Comparison of ENCODE assay signal across 10 cellular contexts in the genomic region with DNA sequence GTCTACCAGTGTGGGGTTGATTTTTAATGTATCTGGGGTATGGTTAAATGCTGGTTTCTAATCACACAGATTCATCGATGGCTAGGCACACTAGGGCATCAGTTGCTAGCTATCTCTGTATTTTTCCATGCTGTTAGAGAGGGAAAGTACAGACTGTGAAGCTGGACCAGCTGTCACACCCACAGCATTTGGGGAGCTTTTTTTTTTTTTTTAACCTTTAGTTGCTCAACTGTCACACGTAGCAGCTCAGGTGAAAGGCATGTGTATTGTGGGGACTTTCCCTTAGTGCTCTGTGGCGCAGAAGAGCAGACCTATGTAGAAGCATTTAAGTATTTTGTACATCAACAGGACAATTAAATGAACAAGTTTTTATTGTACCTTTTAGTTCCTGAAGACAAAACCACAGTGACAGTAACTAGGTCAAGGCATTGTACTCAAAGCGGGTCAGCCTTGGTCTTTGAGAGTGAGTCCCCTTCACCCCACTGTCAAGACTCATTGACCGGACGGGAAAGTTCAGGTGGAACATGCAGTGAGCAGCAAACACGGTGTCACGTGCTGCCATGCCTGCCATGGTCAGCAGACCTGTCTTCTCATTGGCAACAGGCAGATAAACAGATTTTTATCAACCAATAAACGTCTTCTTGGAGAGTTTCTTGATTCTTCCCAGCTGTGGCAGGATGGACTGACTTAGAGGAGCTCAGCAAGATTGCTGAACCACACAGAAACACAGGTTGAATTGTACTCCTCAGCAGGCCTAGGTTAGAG.
A peak's percentile ranks its signal among the peaks of the same experiment; 100 is the strongest.
DNase-seq lines count a peak whose midpoint lies in the region; ATAC-seq and TF ChIP-seq lines count a peak whose summit lies in the region.
"Had no signal": no experiment of that assay in that cellular context is flagged by ENCODE, and none has a peak within 500 bp of the region (broad histone marks: within the 10 kb centered on the region; RNA-seq: fewer than 3 reads in every experiment).

No MANE protein-coding gene starts in this region.

- TF ChIP-seq CTCF in lower leg skin (IDR thresholded peaks at IDR 0.05): no peak

- no peaks in the 10 kb centered on the region for H3K27me3 Mint-ChIP-seq in activated T-cell treated with anti-CD3 and anti-CD28 coated beads, Interleukin-2, amount 50 U/mL, for 24 hours
- H3K27me3 Mint-ChIP-seq in stimulated activated memory B cell treated with anti-CD40 and anti-IgM and Interleukin-4, amounts not matched to agents 10 μg/mL and 1 μg/mL and 100 μg/mL, for 72 hours: no peaks in the 10 kb centered on the region

- H3K36me3 Mint-ChIP-seq in activated T-cell treated with anti-CD3 and anti-CD28 coated beads, Interleukin-2, amount 50 U/mL, for 24 hours (ENCODE audit: low read depth): no peaks in the 10 kb centered on the region
- H3K36me3 Mint-ChIP-seq in stimulated activated memory B cell treated with anti-CD40 and anti-IgM and Interleukin-4, amounts not matched to agents 10 μg/mL and 1 μg/mL and 100 μg/mL, for 72 hours: peaks cover 10% of the 10 kb centered on the region

- no peak overlapping the region for H3K4me3 Mint-ChIP-seq in activated T-cell treated with anti-CD3 and anti-CD28 coated beads, Interleukin-2, amount 50 U/mL, for 24 hours
- H3K4me3 Mint-ChIP-seq in stimulated activated memory B cell treated with anti-CD40 and anti-IgM and Interleukin-4, amounts not matched to agents 10 μg/mL and 1 μg/mL and 100 μg/mL, for 72 hours: peak overlapping the region; percentile 24
- H3K4me3 Mint-ChIP-seq: endodermal cell had no signal

- H3K27ac Mint-ChIP-seq in activated T-cell treated with anti-CD3 and anti-CD28 coated beads, Interleukin-2, amount 50 U/mL, for 24 hours: peak overlapping the region; percentile 51
- H3K27ac Mint-ChIP-seq in stimulated activated memory B cell treated with anti-CD40 and anti-IgM and Interleukin-4, amounts not matched to agents 10 μg/mL and 1 μg/mL and 100 μg/mL, for 72 hours: peak overlapping the region; percentile 64
- H3K27ac Mint-ChIP-seq: endodermal cell had no signal

- intact Hi-C loops in lower leg skin (cut with DNase I; ENCODE audit: low total_unique reads): no loop called here

- peaks cover 16% of the 10 kb centered on the region for H3K9me3 Mint-ChIP-seq in activated T-cell treated with anti-CD3 and anti-CD28 coated beads, Interleukin-2, amount 50 U/mL, for 24 hours
- peaks cover 11% of the 10 kb centered on the region for H3K9me3 Mint-ChIP-seq in stimulated activated memory B cell treated with anti-CD40 and anti-IgM and Interleukin-4, amounts not matched to agents 10 μg/mL and 1 μg/mL and 100 μg/mL, for 72 hours

- no peak for DNase-seq in activated T-cell treated with anti-CD3 and anti-CD28 coated beads, Interleukin-2, amount 50 U/mL, for 24 hours
- DNase-seq in activated T-cell treated with anti-CD3 and anti-CD28 coated beads for 4 hours (no peak), lower leg skin (ENCODE audit: low spot score in 2 of 2) (no peak), NCI-H146 treated with DMSO at 0.1 percent for 48 hours (lab: John Stamatoyannopoulos, UW; ENCODE audit: unreplicated experiment) (no peak)
- peak; percentile 37 for DNase-seq in activated CD4-positive, CD25-positive, alpha-beta regulatory T cell treated with anti-CD3 and anti-CD28 coated beads, Interleukin-2, amount 50 U/mL, for 72 hours
- no peak for DNase-seq in activated effector memory CD4-positive, alpha-beta T cell treated with Interleukin-2 at 50 U/mL for 16 hours
- DNase-seq: endodermal cell had no signal

- WGBS in lower leg skin, 2 donors: 77 to 78% methylated on average over 9 of the region's 9 CpGs

- no peak for TF ChIP-seq POLR2A in lower leg skin (IDR thresholded peaks at IDR 0.05)

- ATAC-seq in HG02610 (IDR thresholded peaks at IDR 0.05; ENCODE audit: unreplicated experiment): peak; percentile 59
- ATAC-seq in stimulated activated memory B cell treated with anti-CD40 and anti-IgM and Interleukin-4, amounts not matched to agents 10 μg/mL and 1 μg/mL and 100 μg/mL, for 72 hours: peak; percentile 89
- ATAC-seq: HCT116 had no signal

- peaks cover 25% of the 10 kb centered on the region for H3K4me1 Mint-ChIP-seq in activated T-cell treated with anti-CD3 and anti-CD28 coated beads, Interleukin-2, amount 50 U/mL, for 24 hours (ENCODE audit: low read depth)
- peaks cover 26% of the 10 kb centered on the region for H3K4me1 Mint-ChIP-seq in stimulated activated memory B cell treated with anti-CD40 and anti-IgM and Interleukin-4, amounts not matched to agents 10 μg/mL and 1 μg/mL and 100 μg/mL, for 72 hours
- H3K4me1 Mint-ChIP-seq: endodermal cell had no signal

- no peak overlapping the region for H3K4me3 ChIP-seq in lower leg skin (ENCODE audit: low read depth, poor library complexity, severe bottlenecking)
